Comparison of ENCODE assay signal across 37 cellular contexts in genomic region chr11:115128226-115128625, GRCh38.
"Had no signal": no experiment of that assay in that cellular context is flagged by ENCODE, and none has a peak within 500 bp of the region (broad histone marks: within the 10 kb centered on the region; RNA-seq: fewer than 3 reads in every experiment).

No MANE protein-coding gene starts in this region.

- H3K27ac ChIP-seq: ascending aorta, cardiac muscle cell, VCaP had no signal

- H3K27me3 ChIP-seq: ascending aorta, cardiac muscle cell had no signal

- H3K9me3 ChIP-seq: ascending aorta had no signal

- H3K27ac Mint-ChIP-seq: activated CD4-positive, alpha-beta memory T cell treated with anti-CD3 and anti-CD28 coated beads, Interleukin-2, amount 10 ng/mL, durations not matched to agents 7 days and 5 days; activated CD4-positive, alpha-beta T cell treated with anti-CD3 and anti-CD28 coated beads for 36 hours; activated CD4-positive, alpha-beta T cell treated with anti-CD3 and anti-CD28 coated beads, Interleukin-2, amount 10 ng/mL, durations not matched to agents 7 days and 5 days; activated CD8-positive, alpha-beta memory T cell treated with anti-CD3 and anti-CD28 coated beads, Interleukin-2, amount 10 ng/mL, durations not matched to agents 7 days and 5 days; activated CD8-positive, alpha-beta T cell treated with anti-CD3 and anti-CD28 coated beads, Interleukin-2, amount 10 ng/mL, durations not matched to agents 7 days and 5 days; activated naive CD4-positive, alpha-beta T cell treated with anti-CD3 and anti-CD28 coated beads, Interleukin-2, amount 10 ng/mL, durations not matched to agents 7 days and 5 days; activated naive CD8-positive, alpha-beta T cell; activated naive CD8-positive, alpha-beta T cell treated with anti-CD3 and anti-CD28 coated beads, Interleukin-2, amount 10 ng/mL, durations not matched to agents 7 days and 5 days; activated naive CD8-positive, alpha-beta T cell treated with anti-CD3 and anti-CD28 coated beads, Interleukin-2, amount 50 U/mL, for 24 hours; activated T-cell treated with anti-CD3 and anti-CD28 coated beads, Interleukin-2, amount 50 U/mL, for 24 hours; activated T-helper 2 cell treated with anti-CD3 and anti-CD28 coated beads, Interferon-gamma antibody, Interleukin-2, Interleukin-4, amounts not matched to agents 10 μg/mL and 5 μg/mL and 100 μg/mL, durations not matched to agents 14 hours and 24 hours and 36 hours; T-helper 1 cell treated with Interleukin-12 subunit alpha and Interleukin-12 subunit beta and Interleukin-4 antibody, amounts not matched to agents 30 μg/mL and 1 μg/mL, for 36 hours; T-helper 2 cell treated with Interferon-gamma antibody and Interleukin-4, amounts not matched to agents 5 μg/mL and 100 μg/mL, for 36 hours; WTC11 had no signal

- H3K36me3 ChIP-seq: ascending aorta, cardiac muscle cell had no signal

- ATAC-seq: activated CD4-positive, alpha-beta T cell treated with anti-CD3 and anti-CD28 coated beads for 36 hours; activated CD4-positive, CD25-positive, alpha-beta regulatory T cell treated with anti-CD3 and anti-CD28 coated beads, Interleukin-2, amount 50 U/mL, for 24 hours; activated CD8-positive, alpha-beta memory T cell treated with anti-CD3 and anti-CD28 coated beads, Interleukin-2, amount 10 ng/mL, durations not matched to agents 7 days and 5 days; activated CD8-positive, alpha-beta T cell treated with anti-CD3 and anti-CD28 coated beads, Interleukin-2, amount 10 ng/mL, durations not matched to agents 7 days and 5 days; activated naive CD8-positive, alpha-beta T cell treated with anti-CD3 and anti-CD28 coated beads, Interleukin-2, amount 50 U/mL, for 24 hours; WTC11 had no signal

- H3K27me3 Mint-ChIP-seq: activated CD4-positive, alpha-beta memory T cell treated with anti-CD3 and anti-CD28 coated beads, Interleukin-2, amount 10 ng/mL, durations not matched to agents 7 days and 5 days; activated CD4-positive, alpha-beta T cell treated with anti-CD3 and anti-CD28 coated beads, Interleukin-2, amount 10 ng/mL, durations not matched to agents 7 days and 5 days; activated CD8-positive, alpha-beta memory T cell treated with anti-CD3 and anti-CD28 coated beads, Interleukin-2, amount 10 ng/mL, durations not matched to agents 7 days and 5 days; activated naive CD4-positive, alpha-beta T cell treated with anti-CD3 and anti-CD28 coated beads, Interleukin-2, amount 10 ng/mL, durations not matched to agents 7 days and 5 days; activated naive CD8-positive, alpha-beta T cell; activated naive CD8-positive, alpha-beta T cell treated with anti-CD3 and anti-CD28 coated beads, Interleukin-2, amount 10 ng/mL, durations not matched to agents 7 days and 5 days; activated naive CD8-positive, alpha-beta T cell treated with anti-CD3 and anti-CD28 coated beads, Interleukin-2, amount 50 U/mL, for 24 hours; central memory CD8-positive, alpha-beta T cell had no signal

- DNase-seq: activated CD4-positive, alpha-beta memory T cell treated with anti-CD3 and anti-CD28 coated beads, Interleukin-2, amount 10 ng/mL, durations not matched to agents 7 days and 5 days; activated CD4-positive, alpha-beta T cell treated with anti-CD3 and anti-CD28 coated beads for 1 hour; activated CD4-positive, alpha-beta T cell treated with anti-CD3 and anti-CD28 coated beads for 36 hours; activated CD4-positive, alpha-beta T cell treated with anti-CD3 and anti-CD28 coated beads for 48 hours; activated CD4-positive, alpha-beta T cell treated with anti-CD3 and anti-CD28 coated beads, Interleukin-2, amount 10 ng/mL, durations not matched to agents 7 days and 5 days; activated CD4-positive, alpha-beta T cell treated with anti-CD3 and anti-CD28 coated beads, Interleukin-2, amount 50 U/mL, for 48 hours; activated CD4-positive, CD25-positive, alpha-beta regulatory T cell; activated CD8-positive, alpha-beta memory T cell treated with anti-CD3 and anti-CD28 coated beads for 24 hours; activated CD8-positive, alpha-beta memory T cell treated with anti-CD3 and anti-CD28 coated beads, Interleukin-2, amount 10 ng/mL, durations not matched to agents 7 days and 5 days; activated CD8-positive, alpha-beta memory T cell treated with anti-CD3 and anti-CD28 coated beads, Interleukin-2, amount 50 U/mL, for 48 hours; activated CD8-positive, alpha-beta T cell treated with anti-CD3 and anti-CD28 coated beads, Interleukin-2, amount 10 ng/mL, durations not matched to agents 7 days and 5 days; activated effector memory CD4-positive, alpha-beta T cell treated with Interleukin-2 at 50 U/mL for 16 hours; activated gamma-delta T cell; activated naive CD4-positive, alpha-beta T cell treated with anti-CD3 and anti-CD28 coated beads, Interleukin-2, amount 10 ng/mL, durations not matched to agents 7 days and 5 days; activated naive CD4-positive, alpha-beta T cell treated with Interleukin-2 at 50 U/mL for 16 hours; activated naive CD8-positive, alpha-beta T cell treated with anti-CD3 and anti-CD28 coated beads, Interleukin-2, amount 10 ng/mL, durations not matched to agents 7 days and 5 days; activated naive CD8-positive, alpha-beta T cell treated with anti-CD3 and anti-CD28 coated beads, Interleukin-2, amount 50 U/mL, for 24 hours; activated T-cell treated with anti-CD3 and anti-CD28 coated beads, Interleukin-2, amount 50 U/mL, for 24 hours; activated T-cell treated with anti-CD3 and anti-CD28 coated beads, Interleukin-2, amount 50 U/mL, for 48 hours; amygdala; anterior cingulate cortex; caudate nucleus; cerebellar nuclear complex; T-helper 1 cell; T-helper 2 cell; T-helper 9 cell had no signal

- H3K9me3 Mint-ChIP-seq: activated CD4-positive, alpha-beta memory T cell treated with anti-CD3 and anti-CD28 coated beads, Interleukin-2, amount 10 ng/mL, durations not matched to agents 7 days and 5 days; activated CD4-positive, alpha-beta T cell treated with anti-CD3 and anti-CD28 coated beads, Interleukin-2, amount 10 ng/mL, durations not matched to agents 7 days and 5 days; activated naive CD4-positive, alpha-beta T cell treated with anti-CD3 and anti-CD28 coated beads, Interleukin-2, amount 10 ng/mL, durations not matched to agents 7 days and 5 days; activated naive CD8-positive, alpha-beta T cell treated with anti-CD3 and anti-CD28 coated beads, Interleukin-2, amount 10 ng/mL, durations not matched to agents 7 days and 5 days; activated T-cell treated with anti-CD3 and anti-CD28 coated beads, Interleukin-2, amount 50 U/mL, for 24 hours; activated T-helper 2 cell treated with anti-CD3 and anti-CD28 coated beads, Interferon-gamma antibody, Interleukin-2, Interleukin-4, amounts not matched to agents 10 μg/mL and 5 μg/mL and 100 μg/mL, durations not matched to agents 14 hours and 24 hours and 36 hours; central memory CD8-positive, alpha-beta T cell; T-helper 1 cell treated with Interleukin-12 subunit alpha and Interleukin-12 subunit beta and Interleukin-4 antibody, amounts not matched to agents 30 μg/mL and 1 μg/mL, for 36 hours; T-helper 2 cell treated with Interferon-gamma antibody and Interleukin-4, amounts not matched to agents 5 μg/mL and 100 μg/mL, for 36 hours had no signal

- H3K36me3 Mint-ChIP-seq: activated CD8-positive, alpha-beta memory T cell treated with anti-CD3 and anti-CD28 coated beads, Interleukin-2, amount 10 ng/mL, durations not matched to agents 7 days and 5 days; activated naive CD4-positive, alpha-beta T cell treated with anti-CD3 and anti-CD28 coated beads, Interleukin-2, amount 10 ng/mL, durations not matched to agents 7 days and 5 days; activated naive CD8-positive, alpha-beta T cell; activated naive CD8-positive, alpha-beta T cell treated with anti-CD3 and anti-CD28 coated beads, Interleukin-2, amount 10 ng/mL, durations not matched to agents 7 days and 5 days; brain; WTC11 had no signal

- H3K4me1 ChIP-seq: ascending aorta had no signal

- H3K4me3 ChIP-seq: ascending aorta, cardiac muscle cell had no signal

- H3K4me1 Mint-ChIP-seq: activated CD4-positive, alpha-beta memory T cell treated with anti-CD3 and anti-CD28 coated beads, Interleukin-2, amount 10 ng/mL, durations not matched to agents 7 days and 5 days; activated CD4-positive, alpha-beta T cell treated with anti-CD3 and anti-CD28 coated beads, Interleukin-2, amount 10 ng/mL, durations not matched to agents 7 days and 5 days; activated CD8-positive, alpha-beta memory T cell treated with anti-CD3 and anti-CD28 coated beads, Interleukin-2, amount 10 ng/mL, durations not matched to agents 7 days and 5 days; activated naive CD4-positive, alpha-beta T cell treated with anti-CD3 and anti-CD28 coated beads, Interleukin-2, amount 10 ng/mL, durations not matched to agents 7 days and 5 days; activated naive CD8-positive, alpha-beta T cell treated with anti-CD3 and anti-CD28 coated beads, Interleukin-2, amount 10 ng/mL, durations not matched to agents 7 days and 5 days; activated naive CD8-positive, alpha-beta T cell treated with anti-CD3 and anti-CD28 coated beads, Interleukin-2, amount 50 U/mL, for 24 hours; central memory CD8-positive, alpha-beta T cell had no signal

- H3K4me3 Mint-ChIP-seq: activated CD4-positive, alpha-beta memory T cell treated with anti-CD3 and anti-CD28 coated beads, Interleukin-2, amount 10 ng/mL, durations not matched to agents 7 days and 5 days; activated CD4-positive, alpha-beta T cell treated with anti-CD3 and anti-CD28 coated beads for 36 hours; activated CD4-positive, alpha-beta T cell treated with anti-CD3 and anti-CD28 coated beads, Interleukin-2, amount 10 ng/mL, durations not matched to agents 7 days and 5 days; activated CD8-positive, alpha-beta memory T cell treated with anti-CD3 and anti-CD28 coated beads, Interleukin-2, amount 10 ng/mL, durations not matched to agents 7 days and 5 days; activated CD8-positive, alpha-beta T cell treated with anti-CD3 and anti-CD28 coated beads, Interleukin-2, amount 10 ng/mL, durations not matched to agents 7 days and 5 days; activated naive CD4-positive, alpha-beta T cell treated with anti-CD3 and anti-CD28 coated beads, Interleukin-2, amount 10 ng/mL, durations not matched to agents 7 days and 5 days; activated naive CD8-positive, alpha-beta T cell; activated naive CD8-positive, alpha-beta T cell treated with anti-CD3 and anti-CD28 coated beads, Interleukin-2, amount 10 ng/mL, durations not matched to agents 7 days and 5 days; activated naive CD8-positive, alpha-beta T cell treated with anti-CD3 and anti-CD28 coated beads, Interleukin-2, amount 50 U/mL, for 24 hours; activated T-cell treated with anti-CD3 and anti-CD28 coated beads, Interleukin-2, amount 50 U/mL, for 24 hours; brain; central memory CD8-positive, alpha-beta T cell; T-helper 1 cell treated with Interleukin-12 subunit alpha and Interleukin-12 subunit beta and Interleukin-4 antibody, amounts not matched to agents 30 μg/mL and 1 μg/mL, for 36 hours; T-helper 2 cell treated with Interferon-gamma antibody and Interleukin-4, amounts not matched to agents 5 μg/mL and 100 μg/mL, for 36 hours; WTC11 had no signal
